ENCODE assay signal across 20 cellular contexts in the genomic region with DNA sequence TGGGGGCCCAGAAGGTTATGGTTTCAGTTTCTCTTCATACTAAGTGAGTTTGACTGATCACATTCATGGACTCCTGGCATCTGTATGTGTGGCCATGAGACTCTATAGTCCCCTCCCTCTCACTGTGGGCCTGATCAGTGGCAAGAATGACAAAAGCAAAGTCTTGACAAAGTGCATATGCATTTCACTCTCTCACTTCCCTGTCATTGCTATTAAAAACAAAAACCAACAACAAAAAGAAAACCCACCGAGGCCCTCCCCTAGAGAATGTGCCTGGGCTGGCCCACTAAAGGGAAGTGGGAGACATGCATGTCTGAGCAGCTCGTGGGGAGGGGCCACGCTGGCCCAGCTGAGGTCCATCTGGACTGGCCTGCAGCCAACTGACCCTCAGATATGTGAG.
A peak's percentile ranks its signal among the peaks of the same experiment; 100 is the strongest.
DNase-seq lines count a peak whose midpoint lies in the region; ATAC-seq and TF ChIP-seq lines count a peak whose summit lies in the region.
"Had no signal": no experiment of that assay in that cellular context is flagged by ENCODE, and none has a peak within 500 bp of the region (broad histone marks: within the 10 kb centered on the region; RNA-seq: fewer than 3 reads in every experiment).

No MANE protein-coding gene starts in this region.

- intact Hi-C loops in ascending aorta (cut with DNase I), result no loop called here

- no peak overlapping the region for H3K9ac ChIP-seq in BLaER1 treated with 17β-estradiol and CSF1 and Interleukin-3, amounts not matched to agents 10 nM and 100 nM
- H3K9ac ChIP-seq: neural progenitor cell had no signal

- DNase-seq in effector memory CD4-positive, alpha-beta T cell, result no peak
- DNase-seq in ascending aorta (ENCODE audit: low spot score in 2 of 2) (no peak), mucosa of gallbladder (ENCODE audit: low spot score) (no peak)
- DNase-seq: 8988T; activated CD4-positive, alpha-beta T cell treated with anti-CD3 and anti-CD28 coated beads for 48 hours; activated naive CD8-positive, alpha-beta T cell treated with anti-CD3 and anti-CD28 coated beads, Interleukin-2, amount 50 U/mL, for 24 hours; activated T-cell treated with anti-CD3 and anti-CD28 coated beads, Interleukin-2, amount 50 U/mL, for 1 hour; cerebellar nuclear complex; NCI-H2171 treated with DMSO at 0.1 percent for 48 hours; SHP77 treated with DMSO at 0.1 percent for 48 hours; stimulated activated CD4-positive, alpha-beta T cell treated with anti-CD3 and anti-CD28 coated beads, Interleukin-2, amount 100 ng/mL, for 24 hours; T-helper 9 cell; trophoblast cell had no signal

- H3K27me3 ChIP-seq in BLaER1 treated with 17β-estradiol and CSF1 and Interleukin-3, amounts not matched to agents 10 nM and 100 nM, result no peaks in the 10 kb centered on the region
- H3K27me3 ChIP-seq in effector memory CD4-positive, alpha-beta T cell (replicated peaks; ENCODE audit: control insufficient read depth, insufficient read depth, low read length, poor library complexity, severe bottlenecking), result no peaks in the 10 kb centered on the region
- H3K27me3 ChIP-seq in ascending aorta, result no peaks in the 10 kb centered on the region
- H3K27me3 ChIP-seq: neural progenitor cell, right atrium auricular region had no signal

- H3K4me3 ChIP-seq in BLaER1 treated with 17β-estradiol and CSF1 and Interleukin-3, amounts not matched to agents 10 nM and 100 nM, result no peak overlapping the region
- H3K4me3 ChIP-seq in effector memory CD4-positive, alpha-beta T cell (ENCODE audit: insufficient read depth, low read depth, low read length, poor library complexity, severe bottlenecking), result no peak overlapping the region
- H3K4me3 ChIP-seq in ascending aorta, result no peak overlapping the region
- H3K4me3 ChIP-seq: neural progenitor cell, right atrium auricular region had no signal

- TF ChIP-seq CTCF in ascending aorta (IDR thresholded peaks at IDR 0.05), result no peak

- peak overlapping the region in 10 of 11 experiments; percentile 5 to 67 (median 52); a peak in 17 of 22 replicates for H3K4me2 ChIP-seq in BLaER1 treated with 17β-estradiol and CSF1 and Interleukin-3, amounts not matched to agents 10 nM and 100 nM
- H3K4me2 ChIP-seq: neural progenitor cell had no signal

- H3K36me3 ChIP-seq in BLaER1 treated with 17β-estradiol and CSF1 and Interleukin-3, amounts not matched to agents 10 nM and 100 nM, result no peaks in the 10 kb centered on the region
- no peaks in the 10 kb centered on the region for H3K36me3 ChIP-seq in effector memory CD4-positive, alpha-beta T cell (ENCODE audit: control insufficient read depth, insufficient read depth, low read length)
- H3K36me3 ChIP-seq in ascending aorta, result no peaks in the 10 kb centered on the region
- H3K36me3 ChIP-seq: neural progenitor cell, right atrium auricular region had no signal

- ATAC-seq in GM18909 (IDR thresholded peaks at IDR 0.05; ENCODE audit: poor library complexity, unreplicated experiment) (peak; percentile 72), HG02623 (IDR thresholded peaks at IDR 0.05; ENCODE audit: unreplicated experiment) (peak; percentile 59), HG03354 (IDR thresholded peaks at IDR 0.05; ENCODE audit: poor library complexity, severe bottlenecking, unreplicated experiment) (peak; percentile 66), HG03565 (IDR thresholded peaks at IDR 0.05; ENCODE audit: unreplicated experiment) (no peak)
- ATAC-seq: activated naive CD8-positive, alpha-beta T cell treated with anti-CD3 and anti-CD28 coated beads, Interleukin-2, amount 50 U/mL, for 24 hours had no signal

- peak overlapping the region in 3 of 11 experiments; percentile 6 to 27 (median 10); a peak in 3 of 22 replicates for H3K27ac ChIP-seq in BLaER1 treated with 17β-estradiol and CSF1 and Interleukin-3, amounts not matched to agents 10 nM and 100 nM
- H3K27ac ChIP-seq in effector memory CD4-positive, alpha-beta T cell (ENCODE audit: insufficient read depth, low read length, poor library complexity, severe bottlenecking), result no peak overlapping the region
- no peak overlapping the region for H3K27ac ChIP-seq in ascending aorta
- H3K27ac ChIP-seq: neural progenitor cell, right atrium auricular region had no signal

- peaks cover 12 to 25% (median 18%) of the 10 kb centered on the region in 11 experiments; a peak in 21 of 22 replicates for H3K9me3 ChIP-seq in BLaER1 treated with 17β-estradiol and CSF1 and Interleukin-3, amounts not matched to agents 10 nM and 100 nM (replicated peaks in 1 of 11)
- no peaks in the 10 kb centered on the region for H3K9me3 ChIP-seq in effector memory CD4-positive, alpha-beta T cell (ENCODE audit: control insufficient read depth, low read length)
- no peaks in the 10 kb centered on the region for H3K9me3 ChIP-seq in ascending aorta

- no peaks in the 10 kb centered on the region; a peak in 1 of 22 replicates for H4K20me1 ChIP-seq in BLaER1 treated with 17β-estradiol and CSF1 and Interleukin-3, amounts not matched to agents 10 nM and 100 nM

- H3K4me1 ChIP-seq in BLaER1 treated with 17β-estradiol and CSF1 and Interleukin-3, amounts not matched to agents 10 nM and 100 nM, result peaks cover 11 to 49% (median 36%) of the 10 kb centered on the region in 10 experiments; a peak in 18 of 20 replicates
- no peaks in the 10 kb centered on the region for H3K4me1 ChIP-seq in effector memory CD4-positive, alpha-beta T cell (ENCODE audit: control insufficient read depth, insufficient read depth, low read length, poor library complexity, severe bottlenecking)
- no peaks in the 10 kb centered on the region for H3K4me1 ChIP-seq in ascending aorta
- H3K4me1 ChIP-seq: neural progenitor cell, right atrium auricular region had no signal
